Comparison of ENCODE assay signal across 36 cellular contexts in genomic region chr12:112833939-112834338, GRCh38. TPM values are rescaled to one million over a fixed set of nuclear protein-coding genes. Genes with fewer than 3 reads are reported as not detected.
DNase-seq lines count a peak whose midpoint lies in the region; ATAC-seq, FAIRE-seq and TF ChIP-seq lines count a peak whose summit lies in the region.
"Had no signal": no experiment of that assay in that cellular context is flagged by ENCODE, and none has a peak within 500 bp of the region (broad histone marks: within the 10 kb centered on the region; RNA-seq: fewer than 3 reads in every experiment).

No MANE protein-coding gene starts in this region.

- no peak overlapping the region for H4K91ac ChIP-seq in mesenchymal stem cell (ENCODE audit: low read length)

- no peak overlapping the region for H2BK5ac ChIP-seq in mesenchymal stem cell (ENCODE audit: low read depth, low read length, poor library complexity, severe bottlenecking)

- H3K36me3 ChIP-seq in PC-3 (ENCODE audit: low read depth, low read length): no peaks in the 10 kb centered on the region
- no peaks in the 10 kb centered on the region for H3K36me3 ChIP-seq in mesenchymal stem cell (ENCODE audit: control insufficient read depth in 1 of 2, insufficient read depth in 2 of 2, low read depth in 1 of 2, low read length in 2 of 2)
- H3K36me3 ChIP-seq: BLaER1; BLaER1 treated with 17β-estradiol and CSF1 and Interleukin-3, amounts not matched to agents 10 nM and 100 nM had no signal

- no peaks in the 10 kb centered on the region for H3K9me2 ChIP-seq in PC-3 (replicated peaks; ENCODE audit: low read length)

- no peak overlapping the region for H3K14ac ChIP-seq in mesenchymal stem cell (ENCODE audit: low read length in 2 of 2)

- H3K27me3 ChIP-seq in PC-3 (ENCODE audit: low read length): 0 out of 2 replicates have a peak, but pooled peaks cover under 1% of the 10 kb centered on the region
- peaks cover 0 to 4% of the 10 kb centered on the region in 2 experiments for H3K27me3 ChIP-seq in mesenchymal stem cell (ENCODE audit: control insufficient read depth in 1 of 2, insufficient read depth in 1 of 2, low read length in 2 of 2)
- H3K27me3 ChIP-seq: BE2C; BLaER1; BLaER1 treated with 17β-estradiol and CSF1 and Interleukin-3, amounts not matched to agents 10 nM and 100 nM had no signal

- H3K9me3 ChIP-seq in A549: peaks cover 12% of the 10 kb centered on the region; the same call in 2 of the 3 replicates
- H3K9me3 ChIP-seq in PC-3 (ENCODE audit: low read length): no peaks in the 10 kb centered on the region
- no peaks in the 10 kb centered on the region for H3K9me3 ChIP-seq in mesenchymal stem cell (ENCODE audit: control insufficient read depth, low read length)
- H3K9me3 ChIP-seq: BE2C, BLaER1, Caco-2 had no signal

- no peak overlapping the region for H3K4ac ChIP-seq in mesenchymal stem cell (ENCODE audit: low read depth in 1 of 2, low read length in 2 of 2)

- peak in 1 of 2 experiments; percentile 34; a peak in 2 of 5 replicates for TF ChIP-seq EP300 in A549 (IDR thresholded peaks at IDR 0.05)

- peak; percentile 89 for FAIRE-seq in A549 (lab: Jason Lieb, UNC)
- FAIRE-seq: A204.1, D721Med had no signal

- H3K4me1 ChIP-seq in A549: peaks cover 66% of the 10 kb centered on the region
- H3K4me1 ChIP-seq in PC-3 (ENCODE audit: insufficient read depth, low read length): peaks cover 29% of the 10 kb centered on the region
- H3K4me1 ChIP-seq in mesenchymal stem cell (ENCODE audit: control insufficient read depth, insufficient read depth, low read depth, low read length): peaks cover 10% of the 10 kb centered on the region
- H3K4me1 ChIP-seq: BLaER1, Caco-2 had no signal

- no peaks in the 10 kb centered on the region for H3K79me1 ChIP-seq in mesenchymal stem cell (replicated peaks; ENCODE audit: low read length, poor library complexity, severe bottlenecking)

- H4K20me1 ChIP-seq in PC-3 (ENCODE audit: low read length): no peaks in the 10 kb centered on the region
- H4K20me1 ChIP-seq: BLaER1; BLaER1 treated with 17β-estradiol and CSF1 and Interleukin-3, amounts not matched to agents 10 nM and 100 nM had no signal

- POLR2A ChIA-PET in A549 (lab: Yijun Ruan, JAX): interaction anchor here (0.6 kb wide), 1 partner anchor 1235 kb away, joined by 4 read pairs; the partner anchor contains the start of gene ATXN2
- POLR2A ChIA-PET in PC-3 (lab: Charles Lee; ENCODE audit: unreplicated experiment): interaction anchor here (0.7 kb wide), 1 partner anchor 21 kb away, joined by 15 read pairs; no protein-coding TSS in a partner anchor

- H3K9ac ChIP-seq in PC-3 (ENCODE audit: low read length) (no peak overlapping the region), mesenchymal stem cell (ENCODE audit: low read length) (no peak overlapping the region)
- H3K9ac ChIP-seq: BLaER1; BLaER1 treated with 17β-estradiol and CSF1 and Interleukin-3, amounts not matched to agents 10 nM and 100 nM had no signal

- no peak for TF ChIP-seq POLR2A in A549 (IDR thresholded peaks at IDR 0.05; ENCODE audit: low read length)

- no peaks in the 10 kb centered on the region for H3K79me2 ChIP-seq in PC-3 (ENCODE audit: low read length)

- H3K18ac ChIP-seq in mesenchymal stem cell (ENCODE audit: low read depth in 1 of 2, low read length in 2 of 2): no peak overlapping the region

- TF ChIP-seq RAD21 in A549 (conservative IDR thresholded peaks at IDR 0.05 in 1 of 2, IDR thresholded peaks at IDR 0.05 in 1 of 2): no peak

- H2BK12ac ChIP-seq in mesenchymal stem cell (ENCODE audit: low read length in 2 of 2): no peak overlapping the region

- TF ChIP-seq CTCF in A549 (IDR thresholded peaks at IDR 0.05) (no peak), PC-3 (conservative IDR thresholded peaks at IDR 0.05; ENCODE audit: low read depth, low read length) (no peak)

- BruUV-seq in PC-3 (replicated peaks; lab: Mats Ljungman, UMichigan): no TSS peak

- H3F3A ChIP-seq in PC-3 (ENCODE audit: low read length, unreplicated experiment): peaks cover 11% of the 10 kb centered on the region

- H3K23ac ChIP-seq in mesenchymal stem cell (ENCODE audit: low read length in 2 of 2): no peak overlapping the region

- no peak overlapping the region for H2BK120ac ChIP-seq in mesenchymal stem cell (ENCODE audit: low read depth, low read length)

- intact Hi-C loops in PC-3 (cut with micrococcal nuclease): loop anchor here (10.0 kb wide), 1 partner anchor 1831 kb away; no protein-coding TSS in a partner anchor

- H2AK5ac ChIP-seq in mesenchymal stem cell (ENCODE audit: low read length, severe bottlenecking): no peak overlapping the region

- no peak overlapping the region for H2BK15ac ChIP-seq in mesenchymal stem cell (ENCODE audit: low read depth, poor library complexity, severe bottlenecking)

- ATAC-seq in A549 (peak in 1 of 2 experiments; percentile 21; a peak in 3 of 6 replicates), PC-3 (peak; percentile 67)
- ATAC-seq: CD8-positive, alpha-beta T cell had no signal

- peak in 1 of 2 experiments; percentile 66 for DNase-seq in A549 (ENCODE audit: low read depth in 1 of 2, low spot score in 1 of 2)
- peak; percentile 52 for DNase-seq in PC-3
- no peak for DNase-seq in mesenchymal stem cell
- DNase-seq in stimulated activated CD4-positive, alpha-beta T cell treated with anti-CD3 and anti-CD28 coated beads, Interleukin-1b, Interleukin-23, amount 100 ng/mL, for 48 hours: no peak
- no peak for DNase-seq in NCI-H2107 treated with DMSO at 0.1 percent for 48 hours (lab: John Stamatoyannopoulos, UW; ENCODE audit: unreplicated experiment)
- DNase-seq in glomerular visceral epithelial cell (ENCODE audit: extremely low spot score): no peak
- DNase-seq: 8988T; AML-193; BE2C; C1 segment of cervical spinal cord; Caco-2; Calu3; CD4-positive, alpha-beta memory T cell; CD4-positive, alpha-beta T cell; CD4-positive, CD25-positive, alpha-beta regulatory T cell; CD8-positive, alpha-beta memory T cell; CD8-positive, alpha-beta T cell; COR-L47; DMS 273 treated with DMSO at 0.1 percent for 48 hours; DMS153; DMS53; DMS79; DMS79 treated with DMSO at 0.1 percent for 48 hours; DND-41; EL had no signal

- H3K4me2 ChIP-seq in A549 (peak overlapping the region; percentile 68), PC-3 (ENCODE audit: low read length) (no peak overlapping the region), mesenchymal stem cell (ENCODE audit: low read length, poor library complexity, severe bottlenecking) (no peak overlapping the region)
- H3K4me2 ChIP-seq: BLaER1; BLaER1 treated with 17β-estradiol and CSF1 and Interleukin-3, amounts not matched to agents 10 nM and 100 nM had no signal

- H2AFZ ChIP-seq in PC-3 (ENCODE audit: low read length) (no peak overlapping the region), mesenchymal stem cell (ENCODE audit: low read depth, low read length) (no peak overlapping the region)

- H3K27ac ChIP-seq in A549 (peak overlapping the region; percentile 95), PC-3 (ENCODE audit: low read length) (no peak overlapping the region), mesenchymal stem cell (ENCODE audit: low read length, poor library complexity, severe bottlenecking) (peak overlapping the region; percentile 74)
- H3K27ac ChIP-seq: 22Rv1; BLaER1; BLaER1 treated with 17β-estradiol and CSF1 and Interleukin-3, amounts not matched to agents 10 nM and 100 nM; C4-2B had no signal

- CTCF ChIA-PET in A549 (lab: Yijun Ruan, JAX): no interaction called here
- CTCF ChIA-PET in PC-3 (lab: Charles Lee): interaction anchor here (0.7 kb wide), 1 partner anchor 70 kb away, joined by 3 read pairs; no protein-coding TSS in a partner anchor

- H3K4me3 ChIP-seq in A549 (0 out of 3 replicates have a peak overlapping the region, but pooled peaks have one; percentile 5), PC-3 (ENCODE audit: low read length) (no peak overlapping the region), mesenchymal stem cell (ENCODE audit: insufficient read depth in 1 of 2, low read depth in 1 of 2, low read length in 2 of 2) (no peak overlapping the region)
- H3K4me3 ChIP-seq: BLaER1; BLaER1 treated with 17β-estradiol and CSF1 and Interleukin-3, amounts not matched to agents 10 nM and 100 nM had no signal

- H4K8ac ChIP-seq in mesenchymal stem cell (ENCODE audit: low read length): no peak overlapping the region

TF ChIP-seq in A549, 52 proteins besides CTCF, POLR2A, EP300 and RAD21 (continues in another document):
- TF ChIP-seq TP53 (CRISPR knock-in tag; IDR thresholded peaks at IDR 0.05) (no peak), BCL3 (IDR thresholded peaks at IDR 0.05) (0 out of 3 replicates have a peak, but pooled peaks have one; percentile 32), RFX5 (IDR thresholded peaks at IDR 0.05) (no peak), EHMT2 (IDR thresholded peaks at IDR 0.05; ENCODE audit: low read depth) (no peak), GATA3 (IDR thresholded peaks at IDR 0.05; ENCODE audit: borderline replicate concordance) (0 out of 2 replicates have a peak, but pooled peaks have one; percentile 17), FOSB (CRISPR knock-in tag; IDR thresholded peaks at IDR 0.05) (no peak), JUNB (IDR thresholded peaks at IDR 0.05) (peak; percentile 32; the same call in 1 of the 2 replicates), FOSL2 (IDR thresholded peaks at IDR 0.05) (no peak), FOSL2 (CRISPR knock-in tag; IDR thresholded peaks at IDR 0.05) (peak; percentile 54; the same call in 1 of the 2 replicates), RNF2 (IDR thresholded peaks at IDR 0.05; ENCODE audit: borderline replicate concordance, low read depth) (no peak), CEBPB (IDR thresholded peaks at IDR 0.05) (peak; percentile 15 to 71; a peak in 3 of 4 replicates)

RNA-seq across cellular contexts. Expression of gene RPH3A, which starts 42.4 kb away (rescaled TPM):
- 0.22 and 0.31 TPM in 2 replicates for polyA plus RNA-seq in A549 (2011; rRNA removed)
- 0.05 and 0.06 TPM in 2 replicates for polyA plus RNA-seq in A549 (2012; cell fraction: cytosol; rRNA removed)
- 0.10 and 0.27 TPM in 2 replicates for polyA plus RNA-seq in A549 (2012; cell fraction: nucleus; rRNA removed)
- polyA plus RNA-seq in A549 (2017; fragmentation: RNase III; extraction: RNeasy Plus Mini Kit Qiagen cat#74134 plus additional on column Dnase treatment): 0.21 to 0.36 TPM (median 0.27 TPM) in 3 replicates
- polyA minus RNA-seq in A549 (2011; rRNA and poly(A)+ RNA removed): 0.29 TPM in 1 of 2 replicates, not detected in the other
- total RNA-seq in PC-3 (2014; rRNA removed): not detected in 2 replicates
- not detected for polyA plus RNA-seq in mesenchymal stem cell (2013, experiment 1 of 2)
- polyA plus RNA-seq in mesenchymal stem cell (2013, experiment 2 of 2): not detected
- total RNA-seq: A172; B cell; Caco-2; Calu3; CD4-positive, alpha-beta memory T cell; CD4-positive, alpha-beta T cell; CD4-positive, CD25-positive, alpha-beta regulatory T cell; CD8-positive, alpha-beta memory T cell; CD8-positive, alpha-beta T cell; Daoy had no signal
- polyA plus RNA-seq: AG04450; BJ; CD4-positive, alpha-beta memory T cell; CD4-positive, CD25-positive, alpha-beta regulatory T cell; CD8-positive, alpha-beta memory T cell had no signal
